ENCODE assay signal across 10 cellular contexts in genomic region chr11:68905421-68906360, GRCh38. TPM values are rescaled to one million over a fixed set of nuclear protein-coding genes. Genes with fewer than 3 reads are reported as not detected.
A peak's percentile ranks its signal among the peaks of the same experiment; 100 is the strongest.
DNase-seq lines count a peak whose midpoint lies in the region; ATAC-seq and TF ChIP-seq lines count a peak whose summit lies in the region.
"Had no signal": no experiment of that assay in that cellular context is flagged by ENCODE, and none has a peak within 500 bp of the region (broad histone marks: within the 10 kb centered on the region; RNA-seq: fewer than 3 reads in every experiment).

No MANE protein-coding gene starts in this region.

- H3K27me3 Mint-ChIP-seq in activated T-cell treated with anti-CD3 and anti-CD28 coated beads, Interleukin-2, amount 50 U/mL, for 4 hours (ENCODE audit: low read depth) = no peaks in the 10 kb centered on the region

- no peak for TF ChIP-seq EP300 in stomach (IDR thresholded peaks at IDR 0.05)

- H3K4me3 ChIP-seq in iPS-20b (ENCODE audit: low read length) = peak overlapping the region; percentile 40; the same call in 1 of the 2 replicates
- peak overlapping the region in 3 of 4 donors; percentile 88 to 95 (median 94) for H3K4me3 ChIP-seq in stomach

- H3K36me3 ChIP-seq in iPS-20b (ENCODE audit: insufficient read depth, low read depth, low read length) (peaks cover 23% of the 10 kb centered on the region), stomach (peaks cover 33 to 51% (median 45%) of the 10 kb centered on the region in 4 donors)

- H3K9me3 ChIP-seq in iPS-20b (ENCODE audit: insufficient read depth, low read depth, low read length) (no peaks in the 10 kb centered on the region), stomach (no peaks in the 10 kb centered on the region)
- H3K9me3 ChIP-seq: esophagus squamous epithelium had no signal

- no peak for DNase-seq in activated T-cell treated with anti-CD3 and anti-CD28 coated beads, Interleukin-2, amount 50 U/mL, for 4 hours
- no peak for DNase-seq in activated T-cell treated with anti-CD3 and anti-CD28 coated beads for 4 hours
- no peak for DNase-seq in stomach
- no peak for DNase-seq in amniotic stem cell (lab: John Stamatoyannopoulos, UW)
- DNase-seq: esophagus squamous epithelium had no signal

- TF ChIP-seq CTCF in VCaP (conservative IDR thresholded peaks at IDR 0.05) = no peak
- TF ChIP-seq CTCF in stomach (IDR thresholded peaks at IDR 0.05) = no peak

- H3K4me1 ChIP-seq in iPS-20b (ENCODE audit: insufficient read depth, low read length) (no peaks in the 10 kb centered on the region; the same call in 1 of the 2 replicates), stomach (peaks cover 23 to 44% (median 37%) of the 10 kb centered on the region in 4 donors)

- ATAC-seq in activated T-cell treated with anti-CD3 and anti-CD28 coated beads, Interleukin-2, amount 50 U/mL, for 4 hours = no peak
- ATAC-seq in HG03025 (IDR thresholded peaks at IDR 0.05; ENCODE audit: low FRiP score, unreplicated experiment) = no peak
- no peak for ATAC-seq in GM18861 (IDR thresholded peaks at IDR 0.05; ENCODE audit: unreplicated experiment)
- ATAC-seq: Right ventricle myocardium inferior had no signal

- H3K36me3 Mint-ChIP-seq in activated T-cell treated with anti-CD3 and anti-CD28 coated beads, Interleukin-2, amount 50 U/mL, for 4 hours (ENCODE audit: insufficient read depth) = peaks cover 24% of the 10 kb centered on the region

- no peak for TF ChIP-seq POLR2A in stomach (IDR thresholded peaks at IDR 0.05)

- H3K4me1 Mint-ChIP-seq in activated T-cell treated with anti-CD3 and anti-CD28 coated beads, Interleukin-2, amount 50 U/mL, for 4 hours (ENCODE audit: low read depth) = peaks cover 41% of the 10 kb centered on the region

- H3K27me3 ChIP-seq in iPS-20b (ENCODE audit: insufficient read depth, low read length) = no peaks in the 10 kb centered on the region
- no peaks in the 10 kb centered on the region for H3K27me3 ChIP-seq in stomach
- H3K27me3 ChIP-seq: esophagus squamous epithelium had no signal

- intact Hi-C loops in stomach (cut with DNase I; ENCODE audit: low total_unique reads) = loop anchor here (10.0 kb wide), 1 partner anchor 179 kb away; no protein-coding TSS in a partner anchor

- H3K9ac ChIP-seq in iPS-20b (ENCODE audit: low read depth, low read length) = no peak overlapping the region

- H3K4me3 Mint-ChIP-seq in activated T-cell treated with anti-CD3 and anti-CD28 coated beads, Interleukin-2, amount 50 U/mL, for 4 hours = peak overlapping the region; percentile 99

- 85 to 88% (median 88%) methylated on average over 23 of the region's 23 CpGs for WGBS in stomach, 5 donors

- no peaks in the 10 kb centered on the region for H3K9me3 Mint-ChIP-seq in activated T-cell treated with anti-CD3 and anti-CD28 coated beads, Interleukin-2, amount 50 U/mL, for 4 hours

- H3K27ac ChIP-seq in VCaP (peak overlapping the region; percentile 89), iPS-20b (ENCODE audit: low read length) (no peak overlapping the region), stomach (no peak overlapping the region)

RNA-seq across cellular contexts. Expression of gene IGHMBP2, which starts 2.0 kb away (rescaled TPM):
- 10 to 100 TPM; 26.6 to 34.0 (median 29.6) TPM for total RNA-seq in activated T-cell treated with anti-CD3 and anti-CD28 coated beads, Interleukin-2, amount 50 U/mL, for 4 hours
- total RNA-seq in stomach = 100 to 1,000 TPM in 1 of 5 donors, 10 to 100 TPM in 3, 1 to 10 TPM in 1; 8.8 to 133 (median 25.6) TPM
- polyA plus RNA-seq in stomach = 10 to 100 TPM in 2 of 3 donors, 1 to 10 TPM in 1; 9.2 to 14.2 (median 11.3) TPM

RNA-seq across cellular contexts. Expression of gene MRPL21, which starts 2.1 kb away (rescaled TPM):
- 100 to 1,000 TPM; 106 to 130 (median 122) TPM for total RNA-seq in activated T-cell treated with anti-CD3 and anti-CD28 coated beads, Interleukin-2, amount 50 U/mL, for 4 hours
- 100 to 1,000 TPM in 2 of 5 donors, 10 to 100 TPM in 3; 30.6 to 185 (median 56.7) TPM for total RNA-seq in stomach
- 100 to 1,000 TPM in 1 of 3 donors, 10 to 100 TPM in 2; 92.1 to 112 (median 93.1) TPM for polyA plus RNA-seq in stomach
